8 cellular contexts compared by ENCODE assay signal in the genomic region with DNA sequence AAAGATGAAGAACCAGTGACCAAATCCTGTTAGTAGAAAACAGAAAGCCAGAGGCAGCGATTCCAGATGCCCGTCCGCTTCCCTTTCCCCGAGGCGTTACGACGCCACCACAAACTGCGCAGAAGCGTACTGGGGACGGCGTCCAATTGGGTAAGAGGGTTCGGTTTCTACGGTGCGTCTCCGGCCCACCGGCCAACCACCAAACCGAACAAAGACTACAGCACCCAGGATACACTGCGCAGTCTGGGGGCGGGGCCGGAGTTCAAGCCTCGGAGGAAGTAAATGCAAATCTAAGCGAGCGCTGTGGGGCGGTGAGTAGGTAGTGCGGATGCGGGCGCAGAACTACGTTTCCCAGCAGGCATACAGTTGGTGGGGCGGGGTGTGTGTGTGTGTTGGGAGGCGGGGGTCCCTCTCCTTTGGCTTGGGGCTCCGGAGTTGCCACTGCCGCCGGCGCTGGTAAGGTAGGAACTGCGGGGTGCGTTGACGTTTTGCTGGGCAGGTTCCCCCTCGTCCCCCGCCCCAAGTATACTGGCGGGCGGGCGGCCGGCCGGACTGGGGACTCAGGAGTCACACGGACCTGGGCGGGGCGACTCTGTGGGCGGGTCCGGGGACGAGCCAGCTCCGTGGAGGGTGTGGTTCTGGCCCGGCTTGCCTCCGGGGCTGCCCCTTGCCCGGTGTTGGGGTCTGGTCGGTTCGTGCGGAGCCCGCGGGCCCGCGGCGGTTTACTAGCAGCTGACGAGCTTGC. TPM values are rescaled to one million over a fixed set of nuclear protein-coding genes. Genes with fewer than 3 reads are reported as not detected.
DNase-seq lines count a peak whose midpoint lies in the region; TF ChIP-seq lines count a peak whose summit lies in the region.

A gene with protein sequence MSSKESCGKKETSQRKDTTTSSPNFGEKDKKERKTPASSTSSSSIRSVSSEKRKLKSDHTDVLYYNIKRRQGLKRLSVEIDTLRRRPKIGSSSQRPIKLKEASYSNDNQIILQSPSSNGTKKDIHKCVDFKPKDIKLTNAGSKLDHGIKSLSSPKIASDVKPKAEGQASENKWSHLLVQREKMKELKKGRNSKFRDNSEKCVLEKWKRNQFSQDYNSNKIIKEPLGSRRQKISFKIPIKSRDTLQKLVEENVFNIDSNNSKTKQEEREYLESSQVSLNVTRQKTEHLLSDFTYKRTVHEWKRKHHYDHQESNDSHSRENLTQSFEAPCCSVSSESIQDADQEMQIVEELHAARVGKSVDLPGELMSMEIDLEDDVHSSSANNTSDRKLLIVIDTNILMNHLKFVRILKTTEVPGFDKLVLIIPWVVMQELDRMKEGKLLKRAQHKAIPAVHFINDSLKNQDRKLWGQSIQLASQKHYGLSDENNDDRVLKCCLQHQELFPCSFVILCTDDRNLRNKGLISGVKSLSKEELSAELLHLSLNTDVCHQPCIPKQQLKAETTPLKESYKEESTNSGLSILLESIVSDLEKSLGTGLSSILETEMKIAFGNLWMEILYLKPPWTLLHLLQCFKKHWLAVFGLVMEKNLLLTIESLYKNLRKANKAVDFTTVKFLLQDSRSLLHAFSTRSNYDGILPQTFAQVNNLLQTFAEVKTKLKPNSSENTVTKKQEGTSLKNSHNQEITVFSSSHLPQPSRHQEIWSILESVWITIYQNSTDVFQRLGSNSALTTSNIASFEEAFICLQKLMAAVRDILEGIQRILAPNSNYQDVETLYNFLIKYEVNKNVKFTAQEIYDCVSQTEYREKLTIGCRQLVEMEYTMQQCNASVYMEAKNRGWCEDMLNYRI (plus strand): TSS at position 314 of the 745 bp plus-strand sequence. CDS start 3,675 bp downstream, outside the sequence.
TRMT1L (minus strand) TSS at position 100 of the 745 bp plus-strand sequence. CDS start 241 bp downstream, outside the sequence.

- peaks cover 16 to 55% (median 36%) of the 10 kb centered on the region in 4 donors for H3K4me1 ChIP-seq in stomach

- H4K20me1 ChIP-seq in neural cell (ENCODE audit: insufficient read depth) = no peaks in the 10 kb centered on the region

- H3K4me2 ChIP-seq in neural cell (ENCODE audit: low read length) = peak within 1 kb of the TSS; percentile 88

- H3F3A ChIP-seq in neural cell (ENCODE audit: insufficient read depth, low read length, poor library complexity, severe bottlenecking) = no peaks in the 10 kb centered on the region

- peak within 1 kb of the TSS; percentile 87 for H2AFZ ChIP-seq in neural cell (ENCODE audit: low read depth, low read length)

- H3K27me3 ChIP-seq in H7 (ENCODE audit: control insufficient read depth, insufficient read depth, low read length) (no peaks in the 10 kb centered on the region; the same call in 1 of the 2 replicates), neural cell (ENCODE audit: insufficient read depth, low read depth, low read length) (no peaks in the 10 kb centered on the region), stomach (no peaks in the 10 kb centered on the region)

- DNase-seq in ELF-1 (ENCODE audit: low read depth, low spot score) (peak; percentile 100), H7 (peak; percentile 90), M059J (ENCODE audit: low read depth) (peak; percentile 100), SHP77 (lab: John Stamatoyannopoulos, UW) (peak; percentile 98 to 99), activated gamma-delta T cell treated with Interleukin-2 at 50 U/mL for 16 hours (peak; percentile 98), fibroblast of villous mesenchyme (ENCODE audit: low read depth) (peak; percentile 99), stomach (peak; percentile 100)

- intact Hi-C loops in stomach (cut with DNase I; ENCODE audit: low total_unique reads) = no loop called here

- peak; percentile 14 for TF ChIP-seq RAD21 in neural cell (conservative IDR thresholded peaks at IDR 0.05)

- H3K9ac ChIP-seq in neural cell (ENCODE audit: low read length) = peak within 1 kb of the TSS; percentile 97

- H3K9me3 ChIP-seq in neural cell (ENCODE audit: low read length) (no peaks in the 10 kb centered on the region), stomach (no peaks in the 10 kb centered on the region)

- no peaks in the 10 kb centered on the region for H3K9me2 ChIP-seq in neural cell (ENCODE audit: insufficient read depth, low read length)

- TF ChIP-seq CTCF in fibroblast of villous mesenchyme (IDR thresholded peaks at IDR 0.05; ENCODE audit: insufficient read depth, low read depth, low read length) (no peak), neural cell (IDR thresholded peaks at IDR 0.05; ENCODE audit: poor library complexity, severe bottlenecking) (no peak), stomach (IDR thresholded peaks at IDR 0.05) (no peak)

- H3K4me3 ChIP-seq in H7 (ENCODE audit: insufficient read depth, low read depth, low read length) = peak within 1 kb of the TSS; percentile 68
- peak within 1 kb of the TSS; percentile 95 for H3K4me3 ChIP-seq in fibroblast of villous mesenchyme (ENCODE audit: low read depth, low read length)
- H3K4me3 ChIP-seq in neural cell (ENCODE audit: low read length) = peak within 1 kb of the TSS; percentile 80
- peak within 1 kb of the TSS; percentile 70 to 94 (median 76) for H3K4me3 ChIP-seq in stomach

- peaks cover 29% of the 10 kb centered on the region for H3K79me2 ChIP-seq in neural cell (replicated peaks; ENCODE audit: insufficient read depth, low read length)

- TF ChIP-seq EP300 in neural cell (conservative IDR thresholded peaks at IDR 0.05; ENCODE audit: poor library complexity, severe bottlenecking) = no peak
- TF ChIP-seq EP300 in stomach (IDR thresholded peaks at IDR 0.05) = no peak

- peak in 2 of 4 donors; percentile 97 to 98 for TF ChIP-seq POLR2A in stomach (IDR thresholded peaks at IDR 0.05)

- H3K36me3 ChIP-seq in H7 (replicated peaks; ENCODE audit: control insufficient read depth, insufficient read depth, low read length) = no peaks in the 10 kb centered on the region
- H3K36me3 ChIP-seq in neural cell (ENCODE audit: insufficient read depth, low read length) = no peaks in the 10 kb centered on the region
- peaks cover 0 to 12% (median 10%) of the 10 kb centered on the region in 4 donors for H3K36me3 ChIP-seq in stomach

- WGBS in stomach, 5 donors = 0 to 1% (median 1%) methylated on average over 49 to 63 of the region's 63 CpGs

- peak within 1 kb of the TSS; percentile 98 for H3K27ac ChIP-seq in neural cell (ENCODE audit: low read length)
- peak within 1 kb of the TSS; percentile 97 to 100 (median 99) for H3K27ac ChIP-seq in stomach

TF ChIP-seq in neural cell, 6 proteins besides CTCF, POLR2A, EP300 and RAD21:
- TF ChIP-seq, protein P1, sequence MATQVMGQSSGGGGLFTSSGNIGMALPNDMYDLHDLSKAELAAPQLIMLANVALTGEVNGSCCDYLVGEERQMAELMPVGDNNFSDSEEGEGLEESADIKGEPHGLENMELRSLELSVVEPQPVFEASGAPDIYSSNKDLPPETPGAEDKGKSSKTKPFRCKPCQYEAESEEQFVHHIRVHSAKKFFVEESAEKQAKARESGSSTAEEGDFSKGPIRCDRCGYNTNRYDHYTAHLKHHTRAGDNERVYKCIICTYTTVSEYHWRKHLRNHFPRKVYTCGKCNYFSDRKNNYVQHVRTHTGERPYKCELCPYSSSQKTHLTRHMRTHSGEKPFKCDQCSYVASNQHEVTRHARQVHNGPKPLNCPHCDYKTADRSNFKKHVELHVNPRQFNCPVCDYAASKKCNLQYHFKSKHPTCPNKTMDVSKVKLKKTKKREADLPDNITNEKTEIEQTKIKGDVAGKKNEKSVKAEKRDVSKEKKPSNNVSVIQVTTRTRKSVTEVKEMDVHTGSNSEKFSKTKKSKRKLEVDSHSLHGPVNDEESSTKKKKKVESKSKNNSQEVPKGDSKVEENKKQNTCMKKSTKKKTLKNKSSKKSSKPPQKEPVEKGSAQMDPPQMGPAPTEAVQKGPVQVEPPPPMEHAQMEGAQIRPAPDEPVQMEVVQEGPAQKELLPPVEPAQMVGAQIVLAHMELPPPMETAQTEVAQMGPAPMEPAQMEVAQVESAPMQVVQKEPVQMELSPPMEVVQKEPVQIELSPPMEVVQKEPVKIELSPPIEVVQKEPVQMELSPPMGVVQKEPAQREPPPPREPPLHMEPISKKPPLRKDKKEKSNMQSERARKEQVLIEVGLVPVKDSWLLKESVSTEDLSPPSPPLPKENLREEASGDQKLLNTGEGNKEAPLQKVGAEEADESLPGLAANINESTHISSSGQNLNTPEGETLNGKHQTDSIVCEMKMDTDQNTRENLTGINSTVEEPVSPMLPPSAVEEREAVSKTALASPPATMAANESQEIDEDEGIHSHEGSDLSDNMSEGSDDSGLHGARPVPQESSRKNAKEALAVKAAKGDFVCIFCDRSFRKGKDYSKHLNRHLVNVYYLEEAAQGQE (IDR thresholded peaks at IDR 0.05; ENCODE audit: borderline replicate concordance) = peak; percentile 10
- TF ChIP-seq SMC3 (conservative IDR thresholded peaks at IDR 0.05; ENCODE audit: poor library complexity) (peak; percentile 4), POLR2AphosphoS5 (IDR thresholded peaks at IDR 0.05) (peak; percentile 99), TAF1 (IDR thresholded peaks at IDR 0.05; ENCODE audit: low read depth) (peak; percentile 0), EZH2 (IDR thresholded peaks at IDR 0.05; ENCODE audit: borderline replicate concordance, insufficient read depth, low read length, poor library complexity, severe bottlenecking) (no peak), MXI1 (conservative IDR thresholded peaks at IDR 0.05; ENCODE audit: poor library complexity, severe bottlenecking) (peak; percentile 46)

RNA-seq across cellular contexts. Expression of the first gene that starts in this region (rescaled TPM):
- 6.3 and 8.6 TPM in 2 replicates for total RNA-seq in H7 (2014; rRNA removed; shearing (Covaris generic))
- total RNA-seq in M059J (2014; rRNA removed; shearing (Covaris generic)) = 1.1 and 1.9 TPM in 2 replicates
- total RNA-seq in fibroblast of villous mesenchyme = 3.9 and 5.2 TPM in 2 replicates
- 9.1 and 9.3 TPM in 2 replicates for polyA plus RNA-seq in neural cell
- polyA minus RNA-seq in neural cell = 34.8 and 37.7 TPM in 2 replicates
- 10 to 100 TPM in 3 of 5 donors, 1 to 10 TPM in 2; 6.5 to 35.6 (median 10.3) TPM for total RNA-seq in stomach
- polyA plus RNA-seq in stomach = 1 to 10 TPM; 2.4 to 3.7 (median 3.0) TPM

RNA-seq across cellular contexts. Expression of gene TRMT1L, which starts in this region (rescaled TPM):
- total RNA-seq in H7 (2014; rRNA removed; shearing (Covaris generic)) = 24.5 and 50.5 TPM in 2 replicates
- 10.8 and 25.2 TPM in 2 replicates for total RNA-seq in M059J (2014; rRNA removed; shearing (Covaris generic))
- total RNA-seq in fibroblast of villous mesenchyme = 11.6 and 24.6 TPM in 2 replicates
- 9.1 and 9.7 TPM in 2 replicates for polyA plus RNA-seq in neural cell
- polyA minus RNA-seq in neural cell = 28.0 and 39.1 TPM in 2 replicates
- 10 to 100 TPM in 2 of 5 donors, 1 to 10 TPM in 3; 4.5 to 25.2 (median 9.1) TPM for total RNA-seq in stomach
- polyA plus RNA-seq in stomach = 1 to 10 TPM; 4.5 to 6.0 (median 5.7) TPM

Comparison
In these comparisons a context has a peak if more than half of its experiments do, and no peak if none do; other contexts are left out.
1. Peak in every context shown above with its lines: DNase-seq, H3K4me3 ChIP-seq and H3K27ac ChIP-seq.